Comparison of ENCODE assay signal across 10 cellular contexts in genomic region chr1:115670476-115671175, GRCh38. TPM values are rescaled to one million over a fixed set of nuclear protein-coding genes. Genes with fewer than 3 reads are reported as not detected.
DNase-seq lines count a peak whose midpoint lies in the region; ATAC-seq and TF ChIP-seq lines count a peak whose summit lies in the region.
"Had no signal": no experiment of that assay in that cellular context is flagged by ENCODE, and none has a peak within 500 bp of the region (broad histone marks: within the 10 kb centered on the region; RNA-seq: fewer than 3 reads in every experiment).

No MANE protein-coding gene starts in this region.

- no peak overlapping the region for H3K4me3 ChIP-seq in BLaER1 treated with 17β-estradiol and CSF1 and Interleukin-3, amounts not matched to agents 10 nM and 100 nM
- no peak overlapping the region for H3K4me3 ChIP-seq in kidney epithelial cell (ENCODE audit: low read depth, low read length)
- H3K4me3 ChIP-seq: skin epidermis had no signal

- no peak for TF ChIP-seq POLR2A in erythroblast (IDR thresholded peaks at IDR 0.05; ENCODE audit: low read length)

- H3K9ac ChIP-seq in BLaER1 treated with 17β-estradiol and CSF1 and Interleukin-3, amounts not matched to agents 10 nM and 100 nM: peak overlapping the region in 3 of 11 experiments; percentile 19 to 29 (median 23); a peak in 2 of 22 replicates

- ATAC-seq in GM21717 (IDR thresholded peaks at IDR 0.05; ENCODE audit: unreplicated experiment) (no peak), HG02973 (IDR thresholded peaks at IDR 0.05; ENCODE audit: unreplicated experiment) (no peak)

- H3K4me1 ChIP-seq in BLaER1 treated with 17β-estradiol and CSF1 and Interleukin-3, amounts not matched to agents 10 nM and 100 nM: peaks cover 9 to 72% (median 60%) of the 10 kb centered on the region in 10 experiments; a peak in 18 of 20 replicates

- H3K36me3 ChIP-seq in BLaER1 treated with 17β-estradiol and CSF1 and Interleukin-3, amounts not matched to agents 10 nM and 100 nM: peaks cover 4 to 36% (median 26%) of the 10 kb centered on the region in 11 experiments; a peak in 18 of 22 replicates
- no peaks in the 10 kb centered on the region for H3K36me3 ChIP-seq in kidney epithelial cell (ENCODE audit: control insufficient read depth, insufficient read depth, low read length)

- peaks cover 0 to 27% (median 0%) of the 10 kb centered on the region in 11 experiments; a peak in 5 of 22 replicates for H4K20me1 ChIP-seq in BLaER1 treated with 17β-estradiol and CSF1 and Interleukin-3, amounts not matched to agents 10 nM and 100 nM

- no peaks in the 10 kb centered on the region for H3K27me3 ChIP-seq in BLaER1 treated with 17β-estradiol and CSF1 and Interleukin-3, amounts not matched to agents 10 nM and 100 nM
- H3K27me3 ChIP-seq in kidney epithelial cell (ENCODE audit: control insufficient read depth, insufficient read depth, low read length): no peaks in the 10 kb centered on the region

- peak overlapping the region in 1 of 11 experiments; percentile 10; a peak in 1 of 22 replicates for H3K27ac ChIP-seq in BLaER1 treated with 17β-estradiol and CSF1 and Interleukin-3, amounts not matched to agents 10 nM and 100 nM

- DNase-seq in NCI-H1417 treated with DMSO at 0.1 percent for 48 hours (lab: John Stamatoyannopoulos, UW) (peak; percentile 53), SHP77 treated with DMSO at 0.1 percent for 48 hours (lab: John Stamatoyannopoulos, UW) (peak; percentile 90), kidney epithelial cell (ENCODE audit: low read depth) (peak; percentile 43), GM03348 (ENCODE audit: low spot score) (no peak), erythroblast (lab: John Stamatoyannopoulos, UW) (no peak)
- DNase-seq: stimulated activated naive CD4-positive, alpha-beta T cell treated with Interleukin-2 at 50 U/mL for 16 hours had no signal

- peaks cover 0 to 17% (median 0%) of the 10 kb centered on the region in 11 experiments; a peak in 8 of 22 replicates for H3K9me3 ChIP-seq in BLaER1 treated with 17β-estradiol and CSF1 and Interleukin-3, amounts not matched to agents 10 nM and 100 nM (replicated peaks in 1 of 11)

- H3K4me2 ChIP-seq in BLaER1 treated with 17β-estradiol and CSF1 and Interleukin-3, amounts not matched to agents 10 nM and 100 nM: peak overlapping the region in 10 of 11 experiments; percentile 34 to 78 (median 66); a peak in 20 of 22 replicates

- no peak for TF ChIP-seq CTCF in kidney epithelial cell (IDR thresholded peaks at IDR 0.05; ENCODE audit: insufficient read depth, low read length, poor library complexity, severe bottlenecking)

RNA-seq across cellular contexts. Expression of gene VANGL1, which starts 28.9 kb away (rescaled TPM):
- total RNA-seq in kidney epithelial cell: 12.6 and 15.2 TPM in 2 replicates

Comparison
In these comparisons a context has a peak if more than half of its experiments do, and no peak if none do; other contexts are left out.
1. DNase-seq: peak in NCI-H1417 treated with DMSO at 0.1 percent for 48 hours (single experiment), SHP77 treated with DMSO at 0.1 percent for 48 hours (single experiment) and kidney epithelial cell (single experiment); none in GM03348 (single experiment) and erythroblast (0 of 2).